26 cellular contexts compared by ENCODE assay signal in genomic region chr5:152329191-152329590, GRCh38.
DNase-seq lines count a peak whose midpoint lies in the region; ATAC-seq and TF ChIP-seq lines count a peak whose summit lies in the region.
"Had no signal": no experiment of that assay in that cellular context is flagged by ENCODE, and none has a peak within 500 bp of the region (broad histone marks: within the 10 kb centered on the region; RNA-seq: fewer than 3 reads in every experiment).

No MANE protein-coding gene starts in this region.

- H3K4me3 Mint-ChIP-seq in endothelial cell (ENCODE audit: unreplicated experiment) (no peak overlapping the region), CD14-positive monocyte (no peak overlapping the region)
- H3K4me3 Mint-ChIP-seq: activated B cell treated with CpG ODN at 0.5 μM for 24 hours; activated naive CD4-positive, alpha-beta T cell treated with anti-CD3 and anti-CD28 coated beads for 36 hours; activated T-cell treated with anti-CD3 and anti-CD28 coated beads, Interleukin-2, amount 50 U/mL, for 72 hours; natural killer cell had no signal

- H3K4me1 Mint-ChIP-seq in endothelial cell (ENCODE audit: unreplicated experiment) (peaks cover 14% of the 10 kb centered on the region), CD14-positive monocyte (no peaks in the 10 kb centered on the region)
- H3K4me1 Mint-ChIP-seq: activated B cell treated with CpG ODN at 0.5 μM for 24 hours, natural killer cell had no signal

- ATAC-seq in HG03175 (IDR thresholded peaks at IDR 0.05; ENCODE audit: unreplicated experiment), result no peak
- ATAC-seq: activated T-cell treated with anti-CD3 and anti-CD28 coated beads, Interleukin-2, amount 50 U/mL, for 72 hours; gastroesophageal sphincter; natural killer cell; Panc1 had no signal

- H3K36me3 ChIP-seq in right atrium auricular region, result no peaks in the 10 kb centered on the region
- H3K36me3 ChIP-seq: brain microvascular endothelial cell, gastroesophageal sphincter, SJSA1, stomach, tibial artery had no signal

- TF ChIP-seq CTCF in right atrium auricular region (IDR thresholded peaks at IDR 0.05) (no peak), endothelial cell (IDR thresholded peaks at IDR 0.05; ENCODE audit: unreplicated experiment) (no peak), CD14-positive monocyte (IDR thresholded peaks at IDR 0.05) (no peak)

- H3K27ac ChIP-seq in right atrium auricular region, result peak overlapping the region; percentile 49 to 75
- H3K27ac ChIP-seq: 22Rv1, brain microvascular endothelial cell, C4-2B, gastroesophageal sphincter, SJSA1, stomach, tibial artery had no signal

- no peaks in the 10 kb centered on the region for H3K27me3 ChIP-seq in right atrium auricular region
- H3K27me3 ChIP-seq: brain microvascular endothelial cell, gastroesophageal sphincter, SJSA1, stomach, tibial artery had no signal

- H3K27ac Mint-ChIP-seq in endothelial cell (ENCODE audit: unreplicated experiment) (no peak overlapping the region), CD14-positive monocyte (no peak overlapping the region)
- H3K27ac Mint-ChIP-seq: activated B cell treated with CpG ODN at 0.5 μM for 24 hours; activated naive CD4-positive, alpha-beta T cell treated with anti-CD3 and anti-CD28 coated beads for 36 hours; activated T-cell treated with anti-CD3 and anti-CD28 coated beads, Interleukin-2, amount 50 U/mL, for 72 hours; natural killer cell had no signal

- H3K9me3 Mint-ChIP-seq in endothelial cell (ENCODE audit: unreplicated experiment), result no peaks in the 10 kb centered on the region
- H3K9me3 Mint-ChIP-seq in CD14-positive monocyte, result peaks cover 0 to 5% (median 1%) of the 10 kb centered on the region in 7 donors

- H3K27me3 Mint-ChIP-seq in endothelial cell (ENCODE audit: unreplicated experiment), result no peaks in the 10 kb centered on the region
- peaks cover 0 to 1% (median 0%) of the 10 kb centered on the region in 3 donors for H3K27me3 Mint-ChIP-seq in CD14-positive monocyte (ENCODE audit: low read depth in 3 of 3)
- H3K27me3 Mint-ChIP-seq: activated B cell treated with CpG ODN at 0.5 μM for 24 hours had no signal

- intact Hi-C loops in CD14-positive monocyte (cut with micrococcal nuclease), result no loop called here

- DNase-seq in NCI-H1417 (lab: John Stamatoyannopoulos, UW) (peak in 2 of 3 experiments; percentile 7 to 49), NCI-H1417 treated with DMSO at 0.1 percent for 48 hours (lab: John Stamatoyannopoulos, UW) (no peak), NCI-H146 treated with DMSO at 0.1 percent for 48 hours (lab: John Stamatoyannopoulos, UW; ENCODE audit: unreplicated experiment) (peak; percentile 54), RKO (ENCODE audit: low spot score) (peak; percentile 1), right atrium auricular region (ENCODE audit: low spot score) (no peak), endothelial cell (ENCODE audit: low spot score) (no peak), CD14-positive monocyte (ENCODE audit: low spot score) (no peak)
- DNase-seq: activated B cell treated with CpG ODN at 0.5 μM for 24 hours; activated CD4-positive, alpha-beta T cell treated with anti-CD3 and anti-CD28 coated beads, Interleukin-2, amount 50 U/mL, for 4 hours; activated naive CD4-positive, alpha-beta T cell treated with anti-CD3 and anti-CD28 coated beads for 36 hours; activated T-cell treated with anti-CD3 and anti-CD28 coated beads, Interleukin-2, amount 50 U/mL, for 72 hours; brain microvascular endothelial cell; effector memory CD4-positive, alpha-beta T cell; natural killer cell; NCI-H187 treated with DMSO at 0.1 percent for 48 hours; NCI-H446 treated with DMSO at 0.1 percent for 48 hours; stimulated activated CD4-positive, alpha-beta T cell treated with anti-CD3 and anti-CD28 coated beads, Interleukin-1b, Interleukin-23, amount 100 ng/mL, for 48 hours; stomach; tibial artery had no signal

- H3K4me3 ChIP-seq in right atrium auricular region, result no peak overlapping the region
- H3K4me3 ChIP-seq: gastroesophageal sphincter, SJSA1, smooth muscle cell, stomach, tibial artery had no signal

- H3K36me3 Mint-ChIP-seq in endothelial cell (ENCODE audit: low read depth, unreplicated experiment), result peaks cover 3% of the 10 kb centered on the region
- no peaks in the 10 kb centered on the region for H3K36me3 Mint-ChIP-seq in CD14-positive monocyte
- H3K36me3 Mint-ChIP-seq: natural killer cell had no signal

- no peaks in the 10 kb centered on the region for H3K4me1 ChIP-seq in right atrium auricular region
- H3K4me1 ChIP-seq: gastroesophageal sphincter, SJSA1, tibial artery had no signal

- H3K9me3 ChIP-seq in right atrium auricular region, result no peaks in the 10 kb centered on the region
- H3K9me3 ChIP-seq: SJSA1 had no signal

Comparison
In these comparisons a context has a peak if more than half of its experiments do, and no peak if none do; other contexts are left out.
1. DNase-seq: peak in NCI-H1417 (2 of 3), NCI-H146 treated with DMSO at 0.1 percent for 48 hours (single experiment) and RKO (single experiment); none in NCI-H1417 treated with DMSO at 0.1 percent for 48 hours (single experiment), right atrium auricular region (single experiment), endothelial cell (single experiment) and CD14-positive monocyte (single experiment).